In the genomic region with DNA sequence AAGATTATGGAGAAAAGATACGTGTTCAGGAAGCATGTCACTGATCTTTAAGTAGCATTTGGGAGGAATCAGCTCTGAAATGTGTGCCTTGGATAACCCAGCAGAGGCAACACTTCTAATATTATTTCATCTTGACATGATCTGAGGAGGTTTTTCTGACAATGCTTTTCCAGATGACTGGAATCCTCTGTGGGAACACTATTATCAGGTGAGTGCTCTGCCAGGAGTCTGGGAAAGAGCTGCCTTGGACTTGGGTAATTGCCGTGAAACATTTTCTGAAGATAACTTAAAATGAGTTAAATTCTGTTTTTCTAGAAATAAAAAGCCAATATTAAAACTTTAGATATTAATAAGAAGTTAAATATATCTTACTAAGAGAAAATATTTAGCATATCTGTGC, we compare ENCODE assay signal across 32 cellular contexts.
"Had no signal": no experiment of that assay in that cellular context is flagged by ENCODE, and none has a peak within 500 bp of the region (broad histone marks: within the 10 kb centered on the region; RNA-seq: fewer than 3 reads in every experiment).

No MANE protein-coding gene starts in this region.

- H3K27ac ChIP-seq: KMS-11 had no signal

- H3K4me3 ChIP-seq: MG63 had no signal

- H3K36me3 ChIP-seq: MG63 had no signal

- H3K4me2 ChIP-seq: KMS-11 had no signal

- H3K9ac ChIP-seq: KMS-11 had no signal

- H3K9me3 ChIP-seq: MG63 had no signal

- DNase-seq: Karpas-422, Kasumi-1, MG63, MM.1S, MV-4-11, NCI-H1048, NCI-H1092, NCI-H1092 treated with DMSO at 0.1 percent for 48 hours, NCI-H1105, NCI-H1105 treated with DMSO at 0.1 percent for 48 hours, NCI-H1417, NCI-H1417 treated with DMSO at 0.1 percent for 48 hours, NCI-H1436, NCI-H1436 treated with DMSO at 0.1 percent for 48 hours, NCI-H146, NCI-H1694, NCI-H1694 treated with DMSO at 0.1 percent for 48 hours, NCI-H187, NCI-H187 treated with DMSO at 0.1 percent for 48 hours, NCI-H1930, NCI-H2029, NCI-H2029 treated with DMSO at 0.1 percent for 48 hours, NCI-H2081 treated with DMSO at 0.1 percent for 48 hours, NCI-H2107, NCI-H2171, NCI-H2171 treated with DMSO at 0.1 percent for 48 hours, NCI-H2227 treated with DMSO at 0.1 percent for 48 hours, NCI-H226, NCI-H345, NCI-H510A, NCI-H510A treated with DMSO at 0.1 percent for 48 hours had no signal
